In the genomic region with DNA sequence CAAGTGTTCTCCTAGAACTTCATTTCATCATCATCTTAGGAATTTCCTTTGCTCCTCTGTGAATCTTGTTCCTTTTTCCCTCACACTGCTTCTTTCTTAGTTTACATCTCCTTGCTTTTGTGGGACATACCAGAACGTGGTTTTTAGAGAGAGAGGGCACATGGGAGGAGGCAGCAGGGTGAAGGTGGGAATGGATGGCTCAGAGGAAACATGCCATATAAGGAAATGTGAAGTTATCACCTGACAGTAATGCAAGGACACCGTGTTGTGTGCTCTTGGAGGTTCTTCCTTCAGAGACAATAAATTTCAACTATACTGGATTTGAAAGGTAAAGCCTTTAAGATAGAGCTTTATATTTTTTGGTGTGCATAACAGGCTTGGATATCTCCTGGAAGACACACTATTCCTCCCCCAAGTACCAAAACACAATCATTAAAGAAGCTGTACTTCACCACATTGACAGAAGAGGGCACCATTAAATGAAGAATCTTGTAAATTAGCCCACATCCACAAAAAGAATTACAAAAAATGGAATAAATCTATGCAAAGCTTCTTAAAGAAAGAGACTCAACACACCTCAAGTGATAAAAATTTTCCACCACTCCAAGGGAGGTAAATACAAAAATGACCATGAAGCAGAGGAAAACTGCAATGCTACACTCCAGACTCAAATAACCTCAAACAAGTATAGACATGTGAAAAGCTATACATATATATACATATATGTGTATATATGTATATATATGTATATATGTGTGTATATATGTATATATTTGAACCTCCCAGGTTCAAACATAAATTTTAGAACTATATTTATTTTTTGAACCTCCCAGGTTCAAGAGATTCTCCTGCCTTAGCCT, we compare ENCODE assay signal across 8 cellular contexts. TPM values are rescaled to one million over a fixed set of nuclear protein-coding genes. Genes with fewer than 3 reads are reported as not detected.
DNase-seq lines count a peak whose midpoint lies in the region; ATAC-seq and TF ChIP-seq lines count a peak whose summit lies in the region.

No MANE protein-coding gene starts in this region.

- TF ChIP-seq EP300 in suprapubic skin (IDR thresholded peaks at IDR 0.05): no peak

- peaks cover 2% of the 10 kb centered on the region for H3K4me1 Mint-ChIP-seq in CD14-positive monocyte

- WGBS in suprapubic skin: 34% methylated on average over 2 of the region's 2 CpGs

- no peaks in the 10 kb centered on the region for H3K4me1 ChIP-seq in suprapubic skin

- no peak overlapping the region for H3K27ac ChIP-seq in suprapubic skin

- H3K9me3 Mint-ChIP-seq in CD14-positive monocyte: no peaks in the 10 kb centered on the region

- no peak for TF ChIP-seq POLR2A in suprapubic skin (IDR thresholded peaks at IDR 0.05)

- TF ChIP-seq CTCF in CD14-positive monocyte (IDR thresholded peaks at IDR 0.05): peak; percentile 89
- TF ChIP-seq CTCF in suprapubic skin (IDR thresholded peaks at IDR 0.05): peak; percentile 8 to 38

- no peaks in the 10 kb centered on the region for H3K27me3 ChIP-seq in suprapubic skin

- DNase-seq in CD14-positive monocyte (ENCODE audit: low spot score): no peak
- peak; percentile 27 for DNase-seq in SK-N-DZ (ENCODE audit: low spot score)
- DNase-seq in foreskin melanocyte: peak; percentile 20
- no peak for DNase-seq in suprapubic skin (ENCODE audit: low spot score in 2 of 2)
- no peak for DNase-seq in activated naive CD4-positive, alpha-beta T cell (lab: John Stamatoyannopoulos, UW)
- no peak for DNase-seq in cardiac septum (ENCODE audit: low spot score)

- H3K27me3 Mint-ChIP-seq in CD14-positive monocyte (ENCODE audit: low read depth in 3 of 3): peaks cover 0 to 2% (median 1%) of the 10 kb centered on the region in 3 donors

- peak overlapping the region in 1 of 7 donors; percentile 64 for H3K27ac Mint-ChIP-seq in CD14-positive monocyte

- H3K36me3 Mint-ChIP-seq in CD14-positive monocyte: no peaks in the 10 kb centered on the region

- H3K4me3 ChIP-seq in suprapubic skin: no peak overlapping the region

- no peak overlapping the region for H3K4me3 Mint-ChIP-seq in CD14-positive monocyte

- no peaks in the 10 kb centered on the region for H3K36me3 ChIP-seq in suprapubic skin

- ATAC-seq in GM18517 (IDR thresholded peaks at IDR 0.05; ENCODE audit: unreplicated experiment) (peak; percentile 60), GM18909 (IDR thresholded peaks at IDR 0.05; ENCODE audit: poor library complexity, unreplicated experiment) (no peak)

- intact Hi-C loops in CD14-positive monocyte (cut with micrococcal nuclease) (loop anchor here (1.0 to 5.0 kb wide), 2 partner anchors 34 to 52 kb away; no protein-coding TSS in a partner anchor), cardiac septum (cut with DNase I) (no loop called here)

- H3K9me3 ChIP-seq in suprapubic skin: no peaks in the 10 kb centered on the region

RNA-seq across cellular contexts. Expression of a gene that starts 26.1 kb away (rescaled TPM):
- 1 to 10 TPM; 3.1 to 3.4 TPM for polyA plus RNA-seq in CD14-positive monocyte
- 78.2 and 110 TPM in 2 replicates for polyA plus RNA-seq in SK-N-DZ (2014; cell fraction: cytosol; rRNA removed)
- 37.2 and 55.6 TPM in 2 replicates for polyA plus RNA-seq in SK-N-DZ (2014; cell fraction: nucleus; rRNA removed)
- total RNA-seq in suprapubic skin (10 to 100 TPM in 3 of 4 donors, 1 to 10 TPM in 1; 7.1 to 12.2 (median 11.0) TPM), cardiac septum (5.4 TPM)

Comparison
In these comparisons a context has a peak if more than half of its experiments do, and no peak if none do; other contexts are left out.
1. DNase-seq: peak in SK-N-DZ (single experiment) and foreskin melanocyte (single experiment); none in CD14-positive monocyte (single experiment), suprapubic skin (0 of 2), activated naive CD4-positive, alpha-beta T cell (0 of 4) and cardiac septum (single experiment).